15 cellular contexts compared by ENCODE assay signal in the genomic region with DNA sequence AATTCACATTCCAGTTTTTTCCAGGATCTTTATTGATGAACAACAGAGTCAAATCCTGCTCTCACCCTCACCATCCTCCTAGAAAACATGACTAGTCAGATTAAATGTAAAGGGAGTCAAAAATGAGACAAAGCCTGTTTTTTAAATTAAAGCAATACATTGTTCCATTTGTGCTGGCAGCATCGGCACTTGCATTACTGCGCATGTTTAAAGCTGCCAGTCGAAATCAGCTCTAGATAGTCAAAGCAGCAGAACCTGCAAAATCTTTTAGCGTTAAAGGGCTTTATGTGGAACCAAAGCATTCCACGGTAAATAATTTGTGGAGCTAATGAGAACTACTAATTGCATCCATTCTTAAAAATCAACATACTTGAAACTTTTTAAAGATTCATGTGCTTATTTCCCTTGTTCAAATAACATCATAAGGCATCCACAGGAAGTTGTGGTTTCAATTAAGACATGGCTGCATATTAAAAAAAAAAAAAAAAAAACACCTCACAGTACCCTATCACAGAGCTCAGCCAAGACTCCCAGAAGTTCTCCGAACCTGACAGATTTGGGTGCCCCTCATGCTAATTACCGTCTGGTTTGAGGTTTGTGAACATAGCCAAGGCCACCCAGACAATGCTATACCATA.
DNase-seq lines count a peak whose midpoint lies in the region; ATAC-seq, FAIRE-seq and TF ChIP-seq lines count a peak whose summit lies in the region.
"Had no signal": no experiment of that assay in that cellular context is flagged by ENCODE, and none has a peak within 500 bp of the region (broad histone marks: within the 10 kb centered on the region; RNA-seq: fewer than 3 reads in every experiment).

No MANE protein-coding gene starts in this region.

- H3K4me2 ChIP-seq in A549 = no peak overlapping the region
- peak overlapping the region; percentile 84 for H3K4me2 ChIP-seq in DOHH2 (ENCODE audit: low read length)

- peaks cover 3% of the 10 kb centered on the region for H3K36me3 Mint-ChIP-seq in activated CD4-positive, alpha-beta memory T cell treated with anti-CD3 and anti-CD28 coated beads for 36 hours

- H4K20me1 ChIP-seq in DOHH2 (ENCODE audit: control insufficient read depth, insufficient read depth, low read depth, low read length) = no peaks in the 10 kb centered on the region

- peak; percentile 61 for FAIRE-seq in A549 (lab: Jason Lieb, UNC)

- H3K9me2 ChIP-seq in DOHH2 (replicated peaks; ENCODE audit: control insufficient read depth, low read length) = no peaks in the 10 kb centered on the region

- no peak for TF ChIP-seq CTCF in A549 (IDR thresholded peaks at IDR 0.05)
- TF ChIP-seq CTCF in DOHH2 (IDR thresholded peaks at IDR 0.05; ENCODE audit: low read depth, low read length, poor library complexity, severe bottlenecking) = no peak

- H3K4me1 ChIP-seq in A549 = no peaks in the 10 kb centered on the region
- peaks cover 95% of the 10 kb centered on the region for H3K4me1 ChIP-seq in DOHH2 (ENCODE audit: control insufficient read depth, low read length)
- H3K4me1 ChIP-seq: colonic mucosa, vagina had no signal

- ATAC-seq in A549 (no peak), HG03095 (IDR thresholded peaks at IDR 0.05; ENCODE audit: unreplicated experiment) (no peak)

- CTCF ChIA-PET in A549 (lab: Yijun Ruan, JAX) = interaction anchor here (0.7 kb wide), 1 partner anchor 14 kb away, joined by 3 read pairs; no protein-coding TSS in a partner anchor
- CTCF ChIA-PET in activated CD4-positive, alpha-beta memory T cell treated with anti-CD3 and anti-CD28 coated beads for 36 hours (lab: Charles Lee) = no interaction called here

- TF ChIP-seq POLR2A in A549 (IDR thresholded peaks at IDR 0.05; ENCODE audit: low read length) = no peak

- H3K4me3 Mint-ChIP-seq in activated CD4-positive, alpha-beta memory T cell treated with anti-CD3 and anti-CD28 coated beads for 36 hours = peak overlapping the region; percentile 46
- H3K4me3 Mint-ChIP-seq: CD14-positive monocyte, nephron progenitor cell had no signal

- DNase-seq in A549 (ENCODE audit: low read depth in 1 of 2, low spot score in 1 of 2) (no peak), globus pallidus (ENCODE audit: low spot score) (peak; percentile 17), OCI-M1 (lab: John Stamatoyannopoulos, UW) (no peak), NCI-H1694 treated with DMSO at 0.1 percent for 48 hours (lab: John Stamatoyannopoulos, UW) (no peak)
- no peak for DNase-seq in activated CD4-positive, alpha-beta memory T cell treated with anti-CD3 and anti-CD28 coated beads for 36 hours
- DNase-seq in stimulated activated CD8-positive, alpha-beta memory T cell treated with anti-CD3 and anti-CD28 coated beads, Interleukin-4, amount 100 ng/mL, for 48 hours = no peak
- DNase-seq: colonic mucosa, islet precursor cell, NCI-H1930, nephron progenitor cell, T1000 had no signal

- H3K36me3 ChIP-seq in DOHH2 (ENCODE audit: control insufficient read depth, low read length) = no peaks in the 10 kb centered on the region
- H3K36me3 ChIP-seq: colonic mucosa, vagina had no signal

- peaks cover 47% of the 10 kb centered on the region for H3K4me1 Mint-ChIP-seq in activated CD4-positive, alpha-beta memory T cell treated with anti-CD3 and anti-CD28 coated beads for 36 hours (ENCODE audit: low read depth)

- peak overlapping the region; percentile 80 for H3K27ac Mint-ChIP-seq in activated CD4-positive, alpha-beta memory T cell treated with anti-CD3 and anti-CD28 coated beads for 36 hours

- H3K27me3 Mint-ChIP-seq in activated CD4-positive, alpha-beta memory T cell treated with anti-CD3 and anti-CD28 coated beads for 36 hours = no peaks in the 10 kb centered on the region

- H3K4me3 ChIP-seq in A549 (no peak overlapping the region), DOHH2 (ENCODE audit: low read length) (peak overlapping the region; percentile 66)
- H3K4me3 ChIP-seq: colonic mucosa, vagina had no signal

- intact Hi-C loops in activated CD4-positive, alpha-beta memory T cell treated with anti-CD3 and anti-CD28 coated beads for 36 hours (cut with micrococcal nuclease) = no loop called here

- peaks cover 63% of the 10 kb centered on the region for H3K79me2 ChIP-seq in DOHH2 (ENCODE audit: control insufficient read depth, low read length)

- 88% methylated on average over 7 of the region's 7 CpGs for WGBS in A549 (ENCODE audit: missing lambda C conversion rate)

- no peak for TF ChIP-seq RAD21 in A549 (conservative IDR thresholded peaks at IDR 0.05 in 1 of 2, IDR thresholded peaks at IDR 0.05 in 1 of 2)

- no peaks in the 10 kb centered on the region for H3K9me3 ChIP-seq in A549
- no peaks in the 10 kb centered on the region for H3K9me3 ChIP-seq in DOHH2 (ENCODE audit: control insufficient read depth, insufficient read depth, low read length)
- H3K9me3 ChIP-seq: colonic mucosa, vagina had no signal

- no peak for TF ChIP-seq EP300 in A549 (IDR thresholded peaks at IDR 0.05)

- peaks cover 13% of the 10 kb centered on the region for H3F3A ChIP-seq in DOHH2 (ENCODE audit: control insufficient read depth, insufficient read depth)

- H3K9me3 Mint-ChIP-seq in activated CD4-positive, alpha-beta memory T cell treated with anti-CD3 and anti-CD28 coated beads for 36 hours = peaks cover 4% of the 10 kb centered on the region

- no peaks in the 10 kb centered on the region for H3K27me3 ChIP-seq in DOHH2 (ENCODE audit: control insufficient read depth, low read length)
- H3K27me3 ChIP-seq: colonic mucosa had no signal

- POLR2A ChIA-PET in A549 (lab: Yijun Ruan, JAX) = no interaction called here
- POLR2A ChIA-PET in activated CD4-positive, alpha-beta memory T cell treated with anti-CD3 and anti-CD28 coated beads for 36 hours (lab: Charles Lee) = interaction anchor here (1.8 kb wide), 1 partner anchor 35 kb away, joined by 6 read pairs; no protein-coding TSS in a partner anchor

- no peak overlapping the region for H3K27ac ChIP-seq in A549
- H3K27ac ChIP-seq in DOHH2 (ENCODE audit: low read depth, low read length) = peak overlapping the region; percentile 89
- H3K27ac ChIP-seq: colonic mucosa, vagina had no signal

TF ChIP-seq in A549, 52 proteins besides CTCF, POLR2A, EP300 and RAD21:
- TF ChIP-seq RARB (CRISPR knock-in tag; IDR thresholded peaks at IDR 0.05) = no peak
- TF ChIP-seq, protein P1, sequence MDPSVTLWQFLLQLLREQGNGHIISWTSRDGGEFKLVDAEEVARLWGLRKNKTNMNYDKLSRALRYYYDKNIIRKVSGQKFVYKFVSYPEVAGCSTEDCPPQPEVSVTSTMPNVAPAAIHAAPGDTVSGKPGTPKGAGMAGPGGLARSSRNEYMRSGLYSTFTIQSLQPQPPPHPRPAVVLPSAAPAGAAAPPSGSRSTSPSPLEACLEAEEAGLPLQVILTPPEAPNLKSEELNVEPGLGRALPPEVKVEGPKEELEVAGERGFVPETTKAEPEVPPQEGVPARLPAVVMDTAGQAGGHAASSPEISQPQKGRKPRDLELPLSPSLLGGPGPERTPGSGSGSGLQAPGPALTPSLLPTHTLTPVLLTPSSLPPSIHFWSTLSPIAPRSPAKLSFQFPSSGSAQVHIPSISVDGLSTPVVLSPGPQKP (IDR thresholded peaks at IDR 0.05; ENCODE audit: low read depth, low read length) = no peak
- no peak for TF ChIP-seq FOXS1 (CRISPR knock-in tag; IDR thresholded peaks at IDR 0.05)
- TF ChIP-seq RCOR1 (IDR thresholded peaks at IDR 0.05; ENCODE audit: low read depth, low read length) = no peak
- no peak for TF ChIP-seq CHD4 (IDR thresholded peaks at IDR 0.05; ENCODE audit: borderline replicate concordance)
- TF ChIP-seq CEBPB (IDR thresholded peaks at IDR 0.05) = no peak
- no peak for TF ChIP-seq HOXB13 (CRISPR knock-in tag; IDR thresholded peaks at IDR 0.05; ENCODE audit: low read depth)
- TF ChIP-seq, protein P2, sequence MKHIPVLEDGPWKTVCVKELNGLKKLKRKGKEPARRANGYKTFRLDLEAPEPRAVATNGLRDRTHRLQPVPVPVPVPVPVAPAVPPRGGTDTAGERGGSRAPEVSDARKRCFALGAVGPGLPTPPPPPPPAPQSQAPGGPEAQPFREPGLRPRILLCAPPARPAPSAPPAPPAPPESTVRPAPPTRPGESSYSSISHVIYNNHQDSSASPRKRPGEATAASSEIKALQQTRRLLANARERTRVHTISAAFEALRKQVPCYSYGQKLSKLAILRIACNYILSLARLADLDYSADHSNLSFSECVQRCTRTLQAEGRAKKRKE (CRISPR knock-in tag; IDR thresholded peaks at IDR 0.05; ENCODE audit: low read depth) = no peak
- no peak for TF ChIP-seq CHD2 (IDR thresholded peaks at IDR 0.05; ENCODE audit: low read length, partially characterized antibody)
- no peak for TF ChIP-seq ZC3H11A (IDR thresholded peaks at IDR 0.05)
- no peak for TF ChIP-seq MYC (IDR thresholded peaks at IDR 0.05; ENCODE audit: borderline replicate concordance, low read length)
- TF ChIP-seq SMC3 (IDR thresholded peaks at IDR 0.05) = no peak
- TF ChIP-seq SREBF2 (IDR thresholded peaks at IDR 0.05) = no peak
- no peak for TF ChIP-seq ZFP36 (IDR thresholded peaks at IDR 0.05; ENCODE audit: borderline replicate concordance, partially characterized antibody)
- TF ChIP-seq EHF (CRISPR knock-in tag; IDR thresholded peaks at IDR 0.05) = no peak
- TF ChIP-seq TFCP2L1 (CRISPR knock-in tag; IDR thresholded peaks at IDR 0.05) = no peak
- TF ChIP-seq BHLHE40 (IDR thresholded peaks at IDR 0.05; ENCODE audit: low read depth, low read length) = no peak
